ENCODE assay signal across 8 cellular contexts in genomic region chr22:25564979-25565677, GRCh38.
A peak's percentile ranks its signal among the peaks of the same experiment; 100 is the strongest.
DNase-seq lines count a peak whose midpoint lies in the region; ATAC-seq and TF ChIP-seq lines count a peak whose summit lies in the region.

No MANE protein-coding gene starts in this region.

- H3K4me3 ChIP-seq in fibroblast of mammary gland (ENCODE audit: control insufficient read depth, low read depth, low read length) = peak overlapping the region; percentile 34
- H3K4me3 ChIP-seq in neuron (ENCODE audit: low read length) = peak overlapping the region; percentile 53

- DNase-seq in NCI-H1105 treated with DMSO at 0.1 percent for 48 hours (lab: John Stamatoyannopoulos, UW) (peak; percentile 49), NCI-H1105 (lab: John Stamatoyannopoulos, UW) (no peak), fibroblast of mammary gland (ENCODE audit: low read depth) (no peak), NCI-H345 (lab: John Stamatoyannopoulos, UW) (no peak), NCI-H510A (lab: John Stamatoyannopoulos, UW) (no peak)
- DNase-seq in activated CD4-positive, alpha-beta T cell treated with anti-CD3 and anti-CD28 coated beads, Interleukin-2, amount 50 U/mL, for 48 hours = peak; percentile 22 to 27

- TF ChIP-seq CTCF in fibroblast of mammary gland (conservative IDR thresholded peaks at IDR 0.05; ENCODE audit: control insufficient read depth, insufficient read depth, low read depth, low read length) = no peak

- H3K4me1 ChIP-seq in neuron (ENCODE audit: insufficient read depth, low read length) = peaks cover 31% of the 10 kb centered on the region

- peak; percentile 8 for ATAC-seq in HG03439 (IDR thresholded peaks at IDR 0.05; ENCODE audit: unreplicated experiment)

- no peaks in the 10 kb centered on the region for H3K27me3 ChIP-seq in neuron (ENCODE audit: insufficient read depth, low read length)

- H3K9me3 ChIP-seq in neuron (ENCODE audit: low read length) = no peaks in the 10 kb centered on the region

- H2AFZ ChIP-seq in neuron (ENCODE audit: low read depth, low read length) = peak overlapping the region; percentile 38

- no peaks in the 10 kb centered on the region for H3K36me3 ChIP-seq in neuron (ENCODE audit: insufficient read depth, low read length)

Comparison
In these comparisons a context has a peak if more than half of its experiments do, and no peak if none do; other contexts are left out.
1. DNase-seq: peak in NCI-H1105 treated with DMSO at 0.1 percent for 48 hours (single experiment) and activated CD4-positive, alpha-beta T cell treated with anti-CD3 and anti-CD28 coated beads, Interleukin-2, amount 50 U/mL, for 48 hours (2 of 2); none in NCI-H1105 (single experiment), fibroblast of mammary gland (single experiment), NCI-H345 (single experiment) and NCI-H510A (single experiment).